16 cellular contexts compared by ENCODE assay signal in the genomic region with DNA sequence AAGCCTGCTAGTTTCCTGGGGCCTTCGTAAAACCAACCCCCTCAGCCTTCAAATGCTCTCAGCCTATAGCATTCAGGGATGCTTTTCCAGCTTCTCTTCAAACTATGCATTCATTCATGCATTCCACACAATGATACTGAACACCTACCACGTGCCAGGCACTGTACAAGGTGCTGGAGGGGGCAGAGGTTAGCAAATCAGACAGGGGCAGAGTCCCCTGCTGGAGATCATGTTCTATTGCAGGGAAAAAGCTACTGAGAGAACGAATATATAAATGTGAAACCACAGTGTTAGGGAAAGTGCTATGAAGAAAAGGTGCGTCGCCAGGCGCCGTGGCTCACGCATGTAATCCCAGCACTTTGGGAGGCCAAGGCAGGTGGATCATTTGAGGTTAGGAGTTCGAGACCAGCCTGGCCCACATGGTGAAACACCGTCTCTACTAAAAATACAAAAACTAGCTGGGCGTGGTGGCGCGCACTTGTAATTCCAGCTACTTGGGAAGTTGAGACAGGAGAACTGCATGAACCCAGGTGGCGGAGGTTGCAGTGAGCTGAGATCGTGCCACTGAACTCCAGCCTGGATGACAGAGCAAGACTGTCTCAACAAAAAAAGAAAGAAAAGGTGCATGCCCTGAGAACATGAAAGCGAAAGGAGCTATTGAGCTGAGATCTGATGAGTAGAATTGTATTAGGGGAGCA.
DNase-seq lines count a peak whose midpoint lies in the region; ATAC-seq, FAIRE-seq and TF ChIP-seq lines count a peak whose summit lies in the region.
"Had no signal": no experiment of that assay in that cellular context is flagged by ENCODE, and none has a peak within 500 bp of the region (broad histone marks: within the 10 kb centered on the region; RNA-seq: fewer than 3 reads in every experiment).

No MANE protein-coding gene starts in this region.

- H3F3A ChIP-seq in GM23338 (replicated peaks; ENCODE audit: low read depth) = no peaks in the 10 kb centered on the region

- DNase-seq in DND-41 = no peak
- peak; percentile 23 for DNase-seq in GM23338 (ENCODE audit: low spot score)
- DNase-seq in K562 (ENCODE audit: extremely low read depth in 1 of 4, low spot score in 3 of 4) = no peak
- DNase-seq in lower leg skin (ENCODE audit: low spot score in 2 of 2) = peak; percentile 3 to 61
- DNase-seq in DMS153 (lab: John Stamatoyannopoulos, UW) = no peak
- DNase-seq in NCI-H187 treated with DMSO at 0.1 percent for 48 hours (lab: John Stamatoyannopoulos, UW) = no peak
- DNase-seq in tibial artery = no peak
- no peak for DNase-seq in GM10248 (ENCODE audit: extremely low spot score)
- DNase-seq: ACHN; Calu3; CD4-positive, alpha-beta T cell; NCI-H1048; SK-N-SH had no signal

- H3K27me3 ChIP-seq in DND-41 (ENCODE audit: insufficient read depth, low read length, poor library complexity) (no peaks in the 10 kb centered on the region), GM23338 (ENCODE audit: insufficient read depth) (no peaks in the 10 kb centered on the region), K562 (ENCODE audit: control insufficient read depth in 2 of 2, insufficient read depth in 2 of 2, low read length in 2 of 2) (peaks cover 4 to 23% of the 10 kb centered on the region in 2 experiments; a peak in 3 of 5 replicates), tibial artery (no peaks in the 10 kb centered on the region)

- H3K9me2 ChIP-seq in GM23338 (ENCODE audit: insufficient read depth) = no peaks in the 10 kb centered on the region
- H3K9me2 ChIP-seq: SK-N-SH had no signal

- no peak overlapping the region for H3K4me2 ChIP-seq in DND-41 (ENCODE audit: insufficient read depth, low read length)
- H3K4me2 ChIP-seq in GM23338 = no peak overlapping the region
- no peak overlapping the region for H3K4me2 ChIP-seq in K562 (ENCODE audit: insufficient read depth, low read length)
- H3K4me2 ChIP-seq: SK-N-SH had no signal

- no peak overlapping the region for H3K27ac Mint-ChIP-seq in GM23338
- H3K27ac Mint-ChIP-seq: CD4-positive, alpha-beta T cell had no signal

- no peaks in the 10 kb centered on the region for H3K9me1 ChIP-seq in K562 (ENCODE audit: control insufficient read depth, insufficient read depth, low read length)

- in situ Hi-C loops in K562 (cut with MboI) = no loop called here

- 0 out of 3 replicates have a peak, but pooled peaks cover 3% of the 10 kb centered on the region for H3K36me3 Mint-ChIP-seq in GM23338 (ENCODE audit: low read depth)

- 45% methylated on average over 16 of the region's 16 CpGs for WGBS in K562 (ENCODE audit: insufficient coverage, low coverage, missing lambda C conversion rate)
- WGBS in lower leg skin, 2 donors = 92 to 93% methylated on average over 16 of the region's 16 CpGs

- no peaks in the 10 kb centered on the region for H3K79me2 ChIP-seq in DND-41 (ENCODE audit: insufficient read depth, low read length)
- no peaks in the 10 kb centered on the region for H3K79me2 ChIP-seq in GM23338 (replicated peaks; ENCODE audit: insufficient read depth)
- H3K79me2 ChIP-seq in K562 (ENCODE audit: control insufficient read depth, insufficient read depth, low read length) = no peaks in the 10 kb centered on the region

- no peaks in the 10 kb centered on the region for H3K9me3 ChIP-seq in DND-41 (ENCODE audit: insufficient read depth, low read length, severe bottlenecking)
- H3K9me3 ChIP-seq in K562 (replicated peaks; ENCODE audit: control insufficient read depth, insufficient read depth, low read depth, low read length) = no peaks in the 10 kb centered on the region
- peaks cover 0 to 7% (median 0%) of the 10 kb centered on the region in 3 donors for H3K9me3 ChIP-seq in tibial artery
- H3K9me3 ChIP-seq: SK-N-SH had no signal

- ATAC-seq in DND-41 (ENCODE audit: insufficient read depth, low read depth) (no peak), GM23338 (no peak), K562 (no peak)
- ATAC-seq: Panc1, Right ventricle myocardium inferior had no signal

- H3K4me1 ChIP-seq in DND-41 (ENCODE audit: insufficient read depth, low read length) = no peaks in the 10 kb centered on the region
- H3K4me1 ChIP-seq in GM23338 (ENCODE audit: insufficient read depth) = no peaks in the 10 kb centered on the region
- no peaks in the 10 kb centered on the region for H3K4me1 ChIP-seq in K562 (replicated peaks in 1 of 2; ENCODE audit: control insufficient read depth in 2 of 2, insufficient read depth in 2 of 2, low read length in 2 of 2)
- no peaks in the 10 kb centered on the region for H3K4me1 ChIP-seq in tibial artery

- CTCF ChIA-PET in K562 (lab: Yijun Ruan, JAX; ENCODE audit: low intra/inter-chr PET ratio) (no interaction called here), GM10248 (lab: Yijun Ruan, JAX) (interaction anchor here (1.3 to 1.4 kb wide), 2 partner anchors 10 to 18 kb away, joined by 3 to 4 read pairs; no protein-coding TSS in a partner anchor)

- TF ChIP-seq POLR2A in K562 (conservative IDR thresholded peaks at IDR 0.05) (no peak), lower leg skin (IDR thresholded peaks at IDR 0.05) (no peak)

- FAIRE-seq in K562 (lab: Jason Lieb, UNC) = no peak
- FAIRE-seq: GM12891 had no signal

- no peak overlapping the region for H3K27ac ChIP-seq in DND-41 (ENCODE audit: low read length)
- no peak overlapping the region for H3K27ac ChIP-seq in GM23338 (ENCODE audit: low read depth)
- no peak overlapping the region for H3K27ac ChIP-seq in K562 (ENCODE audit: extremely low read depth, low read depth, low read length)
- H3K27ac ChIP-seq in tibial artery = no peak overlapping the region

- H3K4me3 ChIP-seq in DND-41 (ENCODE audit: low read depth in 1 of 2, low read length in 2 of 2) (no peak overlapping the region), GM23338 (no peak overlapping the region), K562 (no peak overlapping the region), lower leg skin (ENCODE audit: low read depth, poor library complexity, severe bottlenecking) (no peak overlapping the region), tibial artery (no peak overlapping the region)

- H3K4me1 Mint-ChIP-seq in GM23338 = no peaks in the 10 kb centered on the region; the same call in 2 of the 3 replicates

- peak; percentile 33 for TF ChIP-seq CTCF in DND-41 (IDR thresholded peaks at IDR 0.05; ENCODE audit: borderline replicate concordance, extremely low read depth, low read length, poor library complexity, severe bottlenecking)
- TF ChIP-seq CTCF in GM23338 (conservative IDR thresholded peaks at IDR 0.05; ENCODE audit: low read depth in 2 of 2) = peak; percentile 48 to 65
- peak in 2 of 3 experiments; percentile 14 to 33; a peak in 1 of 6 replicates for TF ChIP-seq CTCF in K562 (IDR thresholded peaks at IDR 0.05 in 2 of 3, conservative IDR thresholded peaks at IDR 0.05 in 1 of 3; ENCODE audit: insufficient read depth in 2 of 3, low read depth in 1 of 3, low read length in 3 of 3)
- TF ChIP-seq CTCF in lower leg skin (IDR thresholded peaks at IDR 0.05) = no peak
- TF ChIP-seq CTCF in tibial artery (IDR thresholded peaks at IDR 0.05) = no peak
- no peak for TF ChIP-seq CTCF in GM10248 (IDR thresholded peaks at IDR 0.05; ENCODE audit: control extremely low read depth, extremely low read depth, low read depth, missing control alignments)

- H4K20me1 ChIP-seq in DND-41 (ENCODE audit: insufficient read depth, low read length) (no peaks in the 10 kb centered on the region), GM23338 (replicated peaks; ENCODE audit: insufficient read depth) (no peaks in the 10 kb centered on the region), K562 (replicated peaks; ENCODE audit: control insufficient read depth, insufficient read depth, low read length) (no peaks in the 10 kb centered on the region)

- intact Hi-C loops in K562 (cut with micrococcal nuclease) = no loop called here
- intact Hi-C loops in lower leg skin (cut with DNase I; ENCODE audit: low total_unique reads) = no loop called here
- intact Hi-C loops in tibial artery (cut with DNase I; ENCODE audit: low total_unique reads) = no loop called here

- POLR2A ChIA-PET in K562 (lab: Yijun Ruan, JAX) (interaction anchor here (0.6 kb wide), 1 partner anchor 38 kb away, joined by 3 read pairs; no protein-coding TSS in a partner anchor), GM10248 (lab: Yijun Ruan, JAX) (no interaction called here)

- H3K27me3 Mint-ChIP-seq in GM23338 (ENCODE audit: insufficient read depth, low read depth, poor library complexity) = peaks cover 4% of the 10 kb centered on the region
- H3K27me3 Mint-ChIP-seq: CD4-positive, alpha-beta T cell had no signal

- no peak overlapping the region for H3K9ac ChIP-seq in DND-41 (ENCODE audit: low read depth, low read length)
- no peak overlapping the region for H3K9ac ChIP-seq in K562 (ENCODE audit: insufficient read depth in 1 of 2, low read depth in 2 of 2, low read length in 2 of 2)
- H3K9ac ChIP-seq: SK-N-SH had no signal

- peaks cover 16% of the 10 kb centered on the region for H3K9me3 Mint-ChIP-seq in GM23338

- no peak for TF ChIP-seq EP300 in K562 (IDR thresholded peaks at IDR 0.05; ENCODE audit: low read length)

- no peak overlapping the region for H2AFZ ChIP-seq in DND-41 (ENCODE audit: low read depth, low read length)
- no peak overlapping the region for H2AFZ ChIP-seq in GM23338
- H2AFZ ChIP-seq in K562 (ENCODE audit: low read depth, low read length) = no peak overlapping the region

- no peak for TF ChIP-seq RAD21 in K562 (CRISPR knock-in tag; conservative IDR thresholded peaks at IDR 0.05 in 1 of 2, IDR thresholded peaks at IDR 0.05 in 1 of 2)

- H3K36me3 ChIP-seq in DND-41 (ENCODE audit: insufficient read depth, low read length) = no peaks in the 10 kb centered on the region
- H3K36me3 ChIP-seq in GM23338 (ENCODE audit: insufficient read depth) = no peaks in the 10 kb centered on the region
- H3K36me3 ChIP-seq in K562 (ENCODE audit: control insufficient read depth, insufficient read depth, low read length) = no peaks in the 10 kb centered on the region
- H3K36me3 ChIP-seq in tibial artery = no peaks in the 10 kb centered on the region

- no TSS peak for BruUV-seq in K562 (replicated peaks; lab: Mats Ljungman, UMichigan)

- no peak overlapping the region for H3K4me3 Mint-ChIP-seq in GM23338
- H3K4me3 Mint-ChIP-seq: CD4-positive, alpha-beta T cell had no signal

TF ChIP-seq in K562, 482 proteins besides CTCF, POLR2A, EP300 and RAD21 (continues in another document):
- TF ChIP-seq TBL1XR1 (IDR thresholded peaks at IDR 0.05; ENCODE audit: low read length in 2 of 2) = no peak

Comparison
In these comparisons a context has a peak if more than half of its experiments do, and no peak if none do; other contexts are left out.
1. DNase-seq: peak in GM23338 (single experiment) and lower leg skin (2 of 2); none in DND-41 (single experiment), K562 (0 of 4), DMS153 (single experiment), NCI-H187 treated with DMSO at 0.1 percent for 48 hours (single experiment), tibial artery (0 of 2) and GM10248 (single experiment).
2. CTCF ChIP-seq: peak in DND-41 (single experiment), GM23338 (2 of 2) and K562 (2 of 3); none in lower leg skin (0 of 3), tibial artery (0 of 2) and GM10248 (single experiment).